Comparison of ENCODE assay signal across 1 cellular context in genomic region chr17:74873874-74874614, GRCh38.
TF ChIP-seq lines count a peak whose summit lies in the region.

No MANE protein-coding gene starts in this region.

TF ChIP-seq in IMR-90, 13 proteins besides CTCF, POLR2A, EP300 and RAD21:
- no peak for TF ChIP-seq MXI1 (IDR thresholded peaks at IDR 0.05; ENCODE audit: borderline replicate concordance, low read depth, low read length)
- TF ChIP-seq NFE2L2 (IDR thresholded peaks at IDR 0.05; ENCODE audit: low read depth, low read length) = no peak
- TF ChIP-seq BHLHE40 (IDR thresholded peaks at IDR 0.05; ENCODE audit: low read depth, low read length) = no peak
- no peak for TF ChIP-seq MAZ (IDR thresholded peaks at IDR 0.05; ENCODE audit: borderline replicate concordance, low read depth, low read length)
- no peak for TF ChIP-seq CHD1 (IDR thresholded peaks at IDR 0.05; ENCODE audit: low read depth, low read length)
- TF ChIP-seq USF2 (IDR thresholded peaks at IDR 0.05; ENCODE audit: low read depth, low read length) = no peak
- TF ChIP-seq ELK1 (IDR thresholded peaks at IDR 0.05; ENCODE audit: borderline replicate concordance, low read depth, low read length) = no peak
- TF ChIP-seq CEBPB (IDR thresholded peaks at IDR 0.05; ENCODE audit: low read depth, low read length) = no peak
- TF ChIP-seq FOS (IDR thresholded peaks at IDR 0.05; ENCODE audit: low read depth, low read length) = no peak
- no peak for TF ChIP-seq RCOR1 (IDR thresholded peaks at IDR 0.05; ENCODE audit: insufficient replicate concordance, low read length)
- TF ChIP-seq RFX5 (IDR thresholded peaks at IDR 0.05; ENCODE audit: low read depth, low read length) = no peak
- no peak for TF ChIP-seq SMC3 (IDR thresholded peaks at IDR 0.05; ENCODE audit: low read depth, low read length)
